ENCODE assay signal across 13 cellular contexts in genomic region chr1:94334764-94335163, GRCh38.
A peak's percentile ranks its signal among the peaks of the same experiment; 100 is the strongest.
DNase-seq lines count a peak whose midpoint lies in the region; ATAC-seq and TF ChIP-seq lines count a peak whose summit lies in the region.
"Had no signal": no experiment of that assay in that cellular context is flagged by ENCODE, and none has a peak within 500 bp of the region (broad histone marks: within the 10 kb centered on the region; RNA-seq: fewer than 3 reads in every experiment).

No MANE protein-coding gene starts in this region.

- ATAC-seq in Right ventricle myocardium inferior (no peak), Panc1 (peak; percentile 15; the same call in 1 of the 2 replicates), natural killer cell (no peak)
- ATAC-seq in naive thymus-derived CD4-positive, alpha-beta T cell: no peak

- no peak overlapping the region for H3K4me3 Mint-ChIP-seq in natural killer cell
- no peak overlapping the region for H3K4me3 Mint-ChIP-seq in naive thymus-derived CD4-positive, alpha-beta T cell
- H3K4me3 Mint-ChIP-seq: activated CD4-positive, alpha-beta memory T cell treated with anti-CD3 and anti-CD28 coated beads for 36 hours had no signal

- BruUV-seq in Panc1 (replicated peaks; lab: Mats Ljungman, UMichigan): no TSS peak

- H3K27ac ChIP-seq in left ventricle myocardium inferior (replicated peaks) (peak overlapping the region; percentile 65), Panc1 (ENCODE audit: low read length) (peak overlapping the region; percentile 100), mesodermal cell (ENCODE audit: low read depth, low read length, severe bottlenecking) (peak overlapping the region; percentile 75)
- no peak overlapping the region for H3K27ac ChIP-seq in naive thymus-derived CD4-positive, alpha-beta T cell (ENCODE audit: low read depth, low read length)

- no peaks in the 10 kb centered on the region for H3K36me3 Mint-ChIP-seq in natural killer cell
- H3K36me3 Mint-ChIP-seq in naive thymus-derived CD4-positive, alpha-beta T cell: no peaks in the 10 kb centered on the region
- H3K36me3 Mint-ChIP-seq: activated CD4-positive, alpha-beta memory T cell treated with anti-CD3 and anti-CD28 coated beads for 36 hours had no signal

- DNase-seq in left ventricle myocardium inferior (no peak), Right ventricle myocardium inferior (ENCODE audit: missing footprints) (no peak), Panc1 (ENCODE audit: low read depth, low spot score) (no peak), natural killer cell (no peak), DMS79 treated with DMSO at 0.1 percent for 48 hours (lab: John Stamatoyannopoulos, UW) (no peak), occipital lobe (lab: John Stamatoyannopoulos, UW) (no peak)
- no peak for DNase-seq in naive thymus-derived CD4-positive, alpha-beta T cell
- DNase-seq: activated CD4-positive, alpha-beta memory T cell treated with anti-CD3 and anti-CD28 coated beads for 36 hours; activated naive CD4-positive, alpha-beta T cell; kidney glomerular epithelial cell; NCI-H2029; nucleus accumbens had no signal

- H3K4me1 ChIP-seq in left ventricle myocardium inferior (peaks cover 29% of the 10 kb centered on the region), Panc1 (ENCODE audit: control insufficient read depth, insufficient read depth, low read length) (peaks cover 48% of the 10 kb centered on the region), mesodermal cell (ENCODE audit: control insufficient read depth, insufficient read depth, low read length, poor library complexity, severe bottlenecking) (peaks cover 22% of the 10 kb centered on the region)
- no peaks in the 10 kb centered on the region for H3K4me1 ChIP-seq in naive thymus-derived CD4-positive, alpha-beta T cell (ENCODE audit: control insufficient read depth in 2 of 2, insufficient read depth in 2 of 2, low read length in 2 of 2)

- H3K27me3 ChIP-seq in left ventricle myocardium inferior (ENCODE audit: low read depth): no peaks in the 10 kb centered on the region
- no peaks in the 10 kb centered on the region for H3K27me3 ChIP-seq in Panc1 (ENCODE audit: control insufficient read depth, insufficient read depth, low read length)
- no peaks in the 10 kb centered on the region for H3K27me3 ChIP-seq in naive thymus-derived CD4-positive, alpha-beta T cell (ENCODE audit: control insufficient read depth in 2 of 2, insufficient read depth in 2 of 2, low read length in 2 of 2)

- H3K9me3 ChIP-seq in left ventricle myocardium inferior (replicated peaks) (no peaks in the 10 kb centered on the region), Panc1 (ENCODE audit: control insufficient read depth, insufficient read depth, low read depth, low read length) (no peaks in the 10 kb centered on the region), mesodermal cell (ENCODE audit: control insufficient read depth, low read length) (no peaks in the 10 kb centered on the region)
- no peaks in the 10 kb centered on the region for H3K9me3 ChIP-seq in naive thymus-derived CD4-positive, alpha-beta T cell (ENCODE audit: control insufficient read depth in 2 of 3, low read length in 3 of 3)

- H3K36me3 ChIP-seq in left ventricle myocardium inferior: no peaks in the 10 kb centered on the region
- H3K36me3 ChIP-seq in Panc1 (ENCODE audit: control insufficient read depth, insufficient read depth, low read length): no peaks in the 10 kb centered on the region
- H3K36me3 ChIP-seq in mesodermal cell (ENCODE audit: control insufficient read depth, insufficient read depth, low read length): no peaks in the 10 kb centered on the region
- no peaks in the 10 kb centered on the region for H3K36me3 ChIP-seq in naive thymus-derived CD4-positive, alpha-beta T cell (ENCODE audit: control insufficient read depth in 2 of 3, insufficient read depth in 3 of 3, low read length in 3 of 3)

- H3K4me3 ChIP-seq in left ventricle myocardium inferior (no peak overlapping the region), Panc1 (ENCODE audit: low read depth in 2 of 2, low read length in 2 of 2) (peak overlapping the region in 1 of 2 experiments; percentile 23; a peak in 1 of 4 replicates), mesodermal cell (ENCODE audit: extremely low read depth, insufficient read depth, low read length, poor library complexity, severe bottlenecking) (no peak overlapping the region)
- H3K4me3 ChIP-seq in naive thymus-derived CD4-positive, alpha-beta T cell (ENCODE audit: low read length): no peak overlapping the region

- in situ Hi-C loops in Panc1 (cut with HindIII; ENCODE audit: low pct_unique_long_range_greater_than_20kb, low sequenced_read_pairs): no loop called here

- CTCF ChIA-PET in Panc1 (lab: Charles Lee): interaction anchor here (1.1 to 3.1 kb wide), 8 partner anchors 8 to 309 kb away, joined by 3 to 19 read pairs (median 8); no protein-coding TSS in a partner anchor
- CTCF ChIA-PET in naive thymus-derived CD4-positive, alpha-beta T cell (lab: Charles Lee): interaction anchor here (1.0 kb wide), 1 partner anchor 290 kb away, joined by 7 read pairs; no protein-coding TSS in a partner anchor

- H3K27me3 Mint-ChIP-seq in natural killer cell (ENCODE audit: low read depth in 2 of 2): peaks cover 20 to 22% of the 10 kb centered on the region in 2 donors
- H3K27me3 Mint-ChIP-seq in naive thymus-derived CD4-positive, alpha-beta T cell: peaks cover 12 to 30% (median 21%) of the 10 kb centered on the region in 5 donors

- TF ChIP-seq CTCF in left ventricle myocardium inferior (IDR thresholded peaks at IDR 0.05; ENCODE audit: borderline replicate concordance) (no peak), Panc1 (IDR thresholded peaks at IDR 0.05) (no peak), natural killer cell (IDR thresholded peaks at IDR 0.05) (no peak)

- intact Hi-C loops in left ventricle myocardium inferior (cut with micrococcal nuclease) (loop anchor here (5.0 kb wide), 3 partner anchors 272 to 307 kb away; no protein-coding TSS in a partner anchor), Right ventricle myocardium inferior (cut with DNase I) (loop anchor here (1.0 to 5.0 kb wide), 2 partner anchors 128 to 273 kb away; no protein-coding TSS in a partner anchor), Panc1 (cut with micrococcal nuclease; ENCODE audit: unreplicated experiment) (loop anchor here (10.0 kb wide), 1 partner anchor 170 kb away; no protein-coding TSS in a partner anchor), natural killer cell (cut with micrococcal nuclease) (loop anchor here (5.0 kb wide), 1 partner anchor 287 kb away; no protein-coding TSS in a partner anchor)
- intact Hi-C loops in naive thymus-derived CD4-positive, alpha-beta T cell (cut with micrococcal nuclease): loop anchor here (2.0 to 5.0 kb wide), 4 partner anchors 128 to 706 kb away; no protein-coding TSS in a partner anchor

- POLR2A ChIA-PET in Panc1 (lab: Charles Lee): interaction anchor here (0.6 to 1.9 kb wide), 5 partner anchors 9 to 98 kb away, joined by 3 to 11 read pairs (median 4); partner anchors contain the start of gene ARHGAP29
- POLR2A ChIA-PET in naive thymus-derived CD4-positive, alpha-beta T cell (lab: Charles Lee): no interaction called here

- no peak overlapping the region for H3K27ac Mint-ChIP-seq in natural killer cell
- H3K27ac Mint-ChIP-seq in naive thymus-derived CD4-positive, alpha-beta T cell: no peak overlapping the region
- H3K27ac Mint-ChIP-seq: activated CD4-positive, alpha-beta memory T cell treated with anti-CD3 and anti-CD28 coated beads for 36 hours had no signal

- 50% methylated on average over 1 of the region's 2 CpGs; no CpG with 5 or more reads in 1 of the 2 experiments for WGBS in mesodermal cell (ENCODE audit: insufficient coverage in 2 of 2), 2 experiments

- no peaks in the 10 kb centered on the region for H3K9me3 Mint-ChIP-seq in natural killer cell
- H3K9me3 Mint-ChIP-seq in naive thymus-derived CD4-positive, alpha-beta T cell: peaks cover 0 to 1% (median 0%) of the 10 kb centered on the region in 11 donors
- H3K9me3 Mint-ChIP-seq: activated CD4-positive, alpha-beta memory T cell treated with anti-CD3 and anti-CD28 coated beads for 36 hours had no signal

- peaks cover 0 to 7% of the 10 kb centered on the region in 2 donors for H3K4me1 Mint-ChIP-seq in natural killer cell
- H3K4me1 Mint-ChIP-seq in naive thymus-derived CD4-positive, alpha-beta T cell: peaks cover 0 to 7% (median 1%) of the 10 kb centered on the region in 7 donors
